ENCODE assay signal across 26 cellular contexts in the genomic region with DNA sequence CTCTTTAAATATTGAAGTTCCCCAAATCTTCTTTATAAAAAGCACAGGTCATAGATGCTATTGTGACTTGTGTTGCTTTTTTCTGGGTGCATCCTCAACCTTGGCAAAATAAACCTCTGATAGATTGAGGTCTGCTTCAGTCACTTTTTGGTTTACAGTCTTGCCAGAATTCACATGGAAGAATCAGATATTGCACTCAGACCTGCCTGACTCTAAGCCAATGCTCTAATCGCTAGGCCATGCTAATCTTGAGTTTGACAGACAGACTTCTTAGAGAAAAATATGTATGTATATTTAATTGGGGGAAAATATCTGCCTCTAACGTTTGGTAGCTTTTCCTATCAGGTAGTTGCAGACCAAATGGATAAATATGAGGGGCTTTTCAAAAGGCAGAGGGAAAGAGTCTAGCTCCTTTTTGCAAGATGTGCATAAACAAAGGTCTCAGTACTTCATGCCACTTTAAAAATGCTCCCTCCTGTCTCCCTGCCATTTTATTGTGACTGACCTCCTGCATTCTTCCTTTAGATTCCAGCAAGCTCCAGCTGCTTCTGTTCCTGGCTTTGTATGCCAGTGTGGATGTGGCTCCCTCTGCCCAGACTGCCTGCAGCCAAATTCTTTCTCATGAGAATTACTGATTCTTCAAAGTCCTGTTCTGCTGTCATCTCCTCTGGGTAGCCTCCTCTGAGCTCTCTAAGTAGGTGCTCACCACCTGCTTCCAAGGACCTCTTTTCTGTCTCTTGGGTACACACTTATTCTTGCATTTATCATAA. TPM values are rescaled to one million over a fixed set of nuclear protein-coding genes. Genes with fewer than 3 reads are reported as not detected.
DNase-seq lines count a peak whose midpoint lies in the region; ATAC-seq and TF ChIP-seq lines count a peak whose summit lies in the region.
"Had no signal": no experiment of that assay in that cellular context is flagged by ENCODE, and none has a peak within 500 bp of the region (broad histone marks: within the 10 kb centered on the region; RNA-seq: fewer than 3 reads in every experiment).

No MANE protein-coding gene starts in this region.

- no peak overlapping the region for H2BK15ac ChIP-seq in neuronal stem cell (ENCODE audit: low read length)

- TF ChIP-seq CTCF in OCI-LY1 (IDR thresholded peaks at IDR 0.05; ENCODE audit: low read length) (no peak), esophagus muscularis mucosa (IDR thresholded peaks at IDR 0.05) (no peak), dorsolateral prefrontal cortex (IDR thresholded peaks at IDR 0.05 in 54 of 56, conservative IDR thresholded peaks at IDR 0.05 in 2 of 56; ENCODE audit: low read depth in 1 of 56, partially characterized antibody in 56 of 56) (no peak)

- peaks cover 82% of the 10 kb centered on the region for H3K4me1 ChIP-seq in Karpas-422 (ENCODE audit: low read length)
- peaks cover 42% of the 10 kb centered on the region for H3K4me1 ChIP-seq in OCI-LY1 (ENCODE audit: insufficient read depth, low read length, severe bottlenecking)
- H3K4me1 ChIP-seq in esophagus muscularis mucosa = peaks cover 0 to 4% (median 0%) of the 10 kb centered on the region in 4 donors
- H3K4me1 ChIP-seq in neuronal stem cell (ENCODE audit: control insufficient read depth in 2 of 2, insufficient read depth in 1 of 2, low read depth in 1 of 2, low read length in 2 of 2) = peaks cover 5 to 7% of the 10 kb centered on the region in 2 donors
- H3K4me1 ChIP-seq: lower lobe of right lung had no signal

- H3K4me2 ChIP-seq in Karpas-422 (ENCODE audit: low read depth, low read length, poor library complexity, severe bottlenecking) (peak overlapping the region; percentile 63), OCI-LY1 (ENCODE audit: low read length) (peak overlapping the region; percentile 43), neuronal stem cell (ENCODE audit: insufficient read depth, low read length, poor library complexity, severe bottlenecking) (no peak overlapping the region)
- H3K4me2 ChIP-seq: KMS-11 had no signal

- H3K36me3 Mint-ChIP-seq in naive thymus-derived CD8-positive, alpha-beta T cell = no peaks in the 10 kb centered on the region
- H3K36me3 Mint-ChIP-seq: CD8-positive, alpha-beta T cell had no signal

- no peaks in the 10 kb centered on the region for H3K79me1 ChIP-seq in neuronal stem cell (ENCODE audit: low read depth, low read length)

- H4K91ac ChIP-seq in neuronal stem cell (ENCODE audit: low read depth, low read length, poor library complexity) = no peak overlapping the region

- no peak for TF ChIP-seq EP300 in esophagus muscularis mucosa (IDR thresholded peaks at IDR 0.05)

- H4K20me1 ChIP-seq in Karpas-422 (ENCODE audit: insufficient read depth, low read depth, low read length) = no peaks in the 10 kb centered on the region
- H4K20me1 ChIP-seq in OCI-LY1 (ENCODE audit: insufficient read depth, low read length) = no peaks in the 10 kb centered on the region

- peaks cover 1% of the 10 kb centered on the region; the same call in 1 of the 2 replicates for H3K9me3 ChIP-seq in Karpas-422 (ENCODE audit: low read length)
- no peaks in the 10 kb centered on the region for H3K9me3 ChIP-seq in OCI-LY1 (ENCODE audit: low read length)
- H3K9me3 ChIP-seq in esophagus muscularis mucosa = no peaks in the 10 kb centered on the region
- H3K9me3 ChIP-seq in neuronal stem cell (replicated peaks in 1 of 2; ENCODE audit: control insufficient read depth in 2 of 2, insufficient read depth in 1 of 2, low read depth in 1 of 2, low read length in 2 of 2) = no peaks in the 10 kb centered on the region
- H3K9me3 ChIP-seq: lower lobe of right lung, tibial nerve had no signal

- no peak overlapping the region for H2BK12ac ChIP-seq in neuronal stem cell (ENCODE audit: low read length)

- H3K9me2 ChIP-seq in Karpas-422 (replicated peaks; ENCODE audit: insufficient read depth, low read length) (no peaks in the 10 kb centered on the region), OCI-LY1 (ENCODE audit: low read depth, low read length) (no peaks in the 10 kb centered on the region)

- H2AFZ ChIP-seq in Karpas-422 (ENCODE audit: low read length) = no peak overlapping the region; the same call in 1 of the 2 replicates
- no peak overlapping the region for H2AFZ ChIP-seq in OCI-LY1 (ENCODE audit: low read length)
- peak overlapping the region; percentile 57 for H2AFZ ChIP-seq in neuronal stem cell (ENCODE audit: low read length)

- H4K8ac ChIP-seq in neuronal stem cell (ENCODE audit: low read depth, low read length) = no peak overlapping the region

- H3K4me3 ChIP-seq in Karpas-422 (ENCODE audit: low read length) = no peak overlapping the region
- no peak overlapping the region for H3K4me3 ChIP-seq in OCI-LY1 (ENCODE audit: low read depth, low read length, poor library complexity, severe bottlenecking)
- H3K4me3 ChIP-seq in esophagus muscularis mucosa = no peak overlapping the region
- no peak overlapping the region for H3K4me3 ChIP-seq in neuronal stem cell (ENCODE audit: low read length in 2 of 2)
- H3K4me3 ChIP-seq in dorsolateral prefrontal cortex = no peak overlapping the region
- H3K4me3 ChIP-seq: lower lobe of right lung, tibial nerve had no signal

- H3K4me3 Mint-ChIP-seq in naive thymus-derived CD8-positive, alpha-beta T cell = no peak overlapping the region
- H3K4me3 Mint-ChIP-seq: activated CD8-positive, alpha-beta T cell treated with anti-CD3 and anti-CD28 coated beads for 36 hours; CD8-positive, alpha-beta T cell; dendritic cell treated with granulocyte-macrophage colony-stimulating factor and Interleukin-4, amounts not matched to agents 40 ng/mL and 50 ng/mL, for 4 days; HFFc6; stimulated activated naive CD8-positive, alpha-beta T cell treated with anti-CD3 and anti-CD28 coated beads, Interleukin-15, amount 100 ng/mL, for 72 hours had no signal

- H3K18ac ChIP-seq in neuronal stem cell (ENCODE audit: low read length) = no peak overlapping the region

- no peak for ATAC-seq in naive thymus-derived CD8-positive, alpha-beta T cell
- ATAC-seq: activated CD4-positive, CD25-positive, alpha-beta regulatory T cell treated with anti-CD3 and anti-CD28 coated beads, Interleukin-2, amount 50 U/mL, for 24 hours; activated CD8-positive, alpha-beta T cell treated with anti-CD3 and anti-CD28 coated beads for 36 hours; CD8-positive, alpha-beta T cell; lower lobe of right lung; stimulated activated naive CD8-positive, alpha-beta T cell treated with anti-CD3 and anti-CD28 coated beads, Interleukin-15, amount 100 ng/mL, for 72 hours had no signal

- no peak overlapping the region for H3K14ac ChIP-seq in neuronal stem cell (ENCODE audit: low read length)

- H2BK5ac ChIP-seq in neuronal stem cell (ENCODE audit: low read length) = no peak overlapping the region

- no peak overlapping the region for H3K23ac ChIP-seq in neuronal stem cell (ENCODE audit: low read depth, low read length, poor library complexity)

- H3K27me3 Mint-ChIP-seq in naive thymus-derived CD8-positive, alpha-beta T cell = peaks cover 0 to 18% (median 4%) of the 10 kb centered on the region in 5 donors
- H3K27me3 Mint-ChIP-seq: activated CD8-positive, alpha-beta T cell treated with anti-CD3 and anti-CD28 coated beads for 36 hours; dendritic cell treated with granulocyte-macrophage colony-stimulating factor and Interleukin-4, amounts not matched to agents 40 ng/mL and 50 ng/mL, for 4 days; stimulated activated naive CD8-positive, alpha-beta T cell treated with anti-CD3 and anti-CD28 coated beads, Interleukin-15, amount 100 ng/mL, for 72 hours had no signal

- H3K4me1 Mint-ChIP-seq in naive thymus-derived CD8-positive, alpha-beta T cell = peaks cover 1 to 9% (median 5%) of the 10 kb centered on the region in 4 donors
- H3K4me1 Mint-ChIP-seq: stimulated activated naive CD8-positive, alpha-beta T cell treated with anti-CD3 and anti-CD28 coated beads, Interleukin-15, amount 100 ng/mL, for 72 hours had no signal

- TF ChIP-seq POLR2A in esophagus muscularis mucosa (IDR thresholded peaks at IDR 0.05; ENCODE audit: low read depth) = no peak

- no peak overlapping the region for H3K4ac ChIP-seq in neuronal stem cell (ENCODE audit: low read length)

- intact Hi-C loops in esophagus muscularis mucosa (cut with DNase I) = no loop called here
- intact Hi-C loops in dorsolateral prefrontal cortex (cut with DNase I) = no loop called here

- H3K27ac ChIP-seq in Karpas-422 (ENCODE audit: low read length) (peak overlapping the region; percentile 96), OCI-LY1 (ENCODE audit: low read depth, low read length, poor library complexity, severe bottlenecking) (peak overlapping the region; percentile 86), esophagus muscularis mucosa (replicated peaks in 1 of 4) (no peak overlapping the region), neuronal stem cell (replicated peaks; ENCODE audit: low read length) (no peak overlapping the region), dorsolateral prefrontal cortex (no peak overlapping the region)
- H3K27ac ChIP-seq: KMS-11, lower lobe of right lung, tibial nerve had no signal

- H3K9ac ChIP-seq in Karpas-422 (ENCODE audit: low read length) (peak overlapping the region; percentile 63), OCI-LY1 (ENCODE audit: low read length) (peak overlapping the region; percentile 69), neuronal stem cell (ENCODE audit: low read depth, low read length, poor library complexity) (no peak overlapping the region)
- H3K9ac ChIP-seq: KMS-11 had no signal

- peaks cover 0 to under 1% (median 0%) of the 10 kb centered on the region in 9 donors for H3K9me3 Mint-ChIP-seq in naive thymus-derived CD8-positive, alpha-beta T cell
- H3K9me3 Mint-ChIP-seq: CD8-positive, alpha-beta T cell had no signal

- no peaks in the 10 kb centered on the region for H3K27me3 ChIP-seq in Karpas-422 (ENCODE audit: low read length)
- no peaks in the 10 kb centered on the region for H3K27me3 ChIP-seq in OCI-LY1 (ENCODE audit: insufficient read depth, low read length)
- H3K27me3 ChIP-seq in esophagus muscularis mucosa = no peaks in the 10 kb centered on the region
- no peaks in the 10 kb centered on the region for H3K27me3 ChIP-seq in neuronal stem cell (ENCODE audit: control insufficient read depth in 3 of 3, insufficient read depth in 3 of 3, low read depth in 1 of 3, low read length in 3 of 3)
- H3K27me3 ChIP-seq in dorsolateral prefrontal cortex = no peaks in the 10 kb centered on the region
- H3K27me3 ChIP-seq: tibial nerve had no signal

- H3K36me3 ChIP-seq in Karpas-422 (ENCODE audit: insufficient read depth, low read length) (peaks cover 14% of the 10 kb centered on the region), OCI-LY1 (ENCODE audit: insufficient read depth, low read length) (no peaks in the 10 kb centered on the region; the same call in 1 of the 2 replicates), esophagus muscularis mucosa (no peaks in the 10 kb centered on the region), neuronal stem cell (replicated peaks in 1 of 2; ENCODE audit: control insufficient read depth in 2 of 2, insufficient read depth in 2 of 2, low read length in 2 of 2) (no peaks in the 10 kb centered on the region)
- H3K36me3 ChIP-seq: lower lobe of right lung, tibial nerve had no signal

- H3K79me2 ChIP-seq in Karpas-422 (ENCODE audit: low read length) = peaks cover 30% of the 10 kb centered on the region
- no peaks in the 10 kb centered on the region for H3K79me2 ChIP-seq in OCI-LY1 (ENCODE audit: insufficient read depth, low read length)

- no peak overlapping the region for H2BK120ac ChIP-seq in neuronal stem cell (ENCODE audit: low read depth, low read length)

- POLR2A ChIA-PET in naive thymus-derived CD8-positive, alpha-beta T cell (lab: Charles Lee) = no interaction called here

- H3K27ac Mint-ChIP-seq in naive thymus-derived CD8-positive, alpha-beta T cell = peak overlapping the region in 2 of 10 donors; percentile 18
- H3K27ac Mint-ChIP-seq: activated CD8-positive, alpha-beta T cell treated with anti-CD3 and anti-CD28 coated beads for 36 hours; CD8-positive, alpha-beta T cell; dendritic cell treated with granulocyte-macrophage colony-stimulating factor and Interleukin-4, amounts not matched to agents 40 ng/mL and 50 ng/mL, for 4 days; HFFc6; stimulated activated naive CD8-positive, alpha-beta T cell treated with anti-CD3 and anti-CD28 coated beads, Interleukin-15, amount 100 ng/mL, for 72 hours had no signal

- peak; percentile 65 for DNase-seq in Karpas-422
- DNase-seq in esophagus muscularis mucosa (ENCODE audit: extremely low spot score) = peak; percentile 21
- DNase-seq in neuronal stem cell (ENCODE audit: low spot score) = no peak
- DNase-seq in activated effector memory CD4-positive, alpha-beta T cell treated with anti-CD3 and anti-CD28 coated beads, Interleukin-2, amount 50 U/mL, for 16 hours = no peak
- no peak for DNase-seq in naive thymus-derived CD8-positive, alpha-beta T cell
- no peak for DNase-seq in dorsolateral prefrontal cortex
- DNase-seq: activated CD8-positive, alpha-beta T cell treated with anti-CD3 and anti-CD28 coated beads for 36 hours; activated naive CD4-positive, alpha-beta T cell treated with Interleukin-2 at 50 U/mL for 16 hours; activated T-cell treated with anti-CD3 and anti-CD28 coated beads for 4 hours; amygdala; caudate nucleus; CD8-positive, alpha-beta T cell; head of caudate nucleus; HFFc6; lower lobe of right lung; MV-4-11; NCI-H2029 treated with DMSO at 0.1 percent for 48 hours; NCI-H446 treated with DMSO at 0.1 percent for 48 hours; nucleus accumbens; stimulated activated CD4-positive, alpha-beta T cell treated with anti-CD3 and anti-CD28 coated beads, Interleukin-4, amount 100 ng/mL, for 4 hours; stimulated activated naive CD8-positive, alpha-beta T cell treated with anti-CD3 and anti-CD28 coated beads, Interleukin-15, amount 100 ng/mL, for 72 hours had no signal

- 62% methylated on average over 2 of the region's 2 CpGs for WGBS in esophagus muscularis mucosa
- no CpG with 5 or more reads among the region's 2 CpGs for WGBS in neuronal stem cell (ENCODE audit: extremely low coverage in 2 of 2, insufficient read length in 2 of 2, insufficient replicate concordance in 1 of 2), 2 donors

- no peaks in the 10 kb centered on the region for H3F3A ChIP-seq in OCI-LY1 (ENCODE audit: insufficient read depth, low read length)

- H2AK5ac ChIP-seq in neuronal stem cell (ENCODE audit: low read depth, low read length) = no peak overlapping the region

RNA-seq across cellular contexts. Expression of a gene that starts 42.4 kb away (rescaled TPM):
- 144 and 321 TPM in 2 replicates for total RNA-seq in Karpas-422 (2014; rRNA removed; shearing (Covaris generic); ENCODE audit: low replicate concordance)
- total RNA-seq in esophagus muscularis mucosa (1 to 10 TPM; 4.2 to 5.6 (median 4.7) TPM), dorsolateral prefrontal cortex (1 to 10 TPM; 2.0 to 8.9 (median 5.3) TPM)
- polyA plus RNA-seq in neuronal stem cell (2013, experiment 1 of 2) = 32.4 TPM
- polyA plus RNA-seq in neuronal stem cell (2013, experiment 2 of 2) = 34.2 TPM
- 1 to 10 TPM; 5.4 to 6.8 TPM for total RNA-seq in naive thymus-derived CD8-positive, alpha-beta T cell
- polyA plus RNA-seq in naive thymus-derived CD8-positive, alpha-beta T cell = 1 to 10 TPM; 4.3 to 5.0 (median 4.4) TPM

Comparison
In these comparisons a context has a peak if more than half of its experiments do, and no peak if none do; other contexts are left out.
1. DNase-seq: peak in Karpas-422 (single experiment) and esophagus muscularis mucosa (single experiment); none in neuronal stem cell (single experiment), activated effector memory CD4-positive, alpha-beta T cell treated with anti-CD3 and anti-CD28 coated beads, Interleukin-2, amount 50 U/mL, for 16 hours (single experiment), naive thymus-derived CD8-positive, alpha-beta T cell (0 of 10) and dorsolateral prefrontal cortex (0 of 10).
2. H3K27ac ChIP-seq: peak in Karpas-422 (single experiment) and OCI-LY1 (single experiment); none in esophagus muscularis mucosa (0 of 4), neuronal stem cell (single experiment) and dorsolateral prefrontal cortex (0 of 59).
3. RNA of a gene that starts 42.4 kb away (total RNA-seq): 144 to 321 TPM in Karpas-422; 5.4 to 6.8 TPM in naive thymus-derived CD8-positive, alpha-beta T cell, 2.0 to 8.9 TPM in dorsolateral prefrontal cortex and 4.2 to 5.6 TPM in esophagus muscularis mucosa; every median in the first group is over 10 times any median in the second.